Comparison of ENCODE assay signal across 9 cellular contexts in the genomic region with DNA sequence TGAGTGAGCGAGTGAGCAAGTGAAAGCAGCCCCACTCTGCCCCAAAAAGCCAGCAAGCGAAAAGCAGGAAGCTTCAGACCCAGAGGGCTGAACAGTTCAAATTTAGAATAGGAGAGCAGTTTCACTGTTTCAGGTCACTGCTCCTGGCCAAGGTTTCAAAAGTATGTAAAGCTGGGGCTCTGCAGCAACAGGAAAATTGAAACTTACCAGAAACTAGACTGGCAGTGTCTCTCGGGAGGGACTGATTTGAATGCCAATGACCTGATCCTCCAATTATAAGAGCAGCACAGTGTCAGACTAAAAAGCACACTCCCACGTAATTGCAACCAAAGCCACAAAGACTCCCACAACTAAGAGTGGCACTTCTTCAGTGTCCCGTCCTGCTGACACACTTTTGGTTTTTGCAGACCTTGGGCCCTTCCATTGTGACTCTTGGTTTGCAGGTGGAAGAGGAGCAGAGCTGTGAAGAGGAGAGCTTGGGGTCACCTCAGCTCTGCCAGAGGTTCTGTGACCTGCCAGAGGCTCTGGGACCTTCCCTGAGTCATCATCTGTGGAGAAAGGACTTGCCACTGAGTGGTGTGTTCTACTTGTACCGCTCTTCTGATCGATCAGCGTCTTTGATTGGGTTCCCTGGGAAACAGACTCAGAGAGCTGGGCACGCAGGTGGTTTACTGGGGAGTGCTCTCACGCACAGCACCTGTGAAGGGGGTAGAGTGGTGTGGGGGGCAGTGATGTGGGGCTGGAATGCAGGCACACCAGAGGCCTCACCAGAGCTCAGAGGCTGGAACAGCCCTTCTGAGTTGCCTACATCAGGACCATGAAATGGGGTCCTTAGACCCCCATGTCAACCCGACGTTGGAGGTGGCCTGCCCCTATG. TPM values are rescaled to one million over a fixed set of nuclear protein-coding genes. Genes with fewer than 3 reads are reported as not detected.
DNase-seq lines count a peak whose midpoint lies in the region; ATAC-seq and TF ChIP-seq lines count a peak whose summit lies in the region.
"Had no signal": no experiment of that assay in that cellular context is flagged by ENCODE, and none has a peak within 500 bp of the region (broad histone marks: within the 10 kb centered on the region; RNA-seq: fewer than 3 reads in every experiment).

No MANE protein-coding gene starts in this region.

- H3K9me3 ChIP-seq in OCI-LY1 (ENCODE audit: low read length) (no peaks in the 10 kb centered on the region), vagina (no peaks in the 10 kb centered on the region)

- H3K9me2 ChIP-seq in OCI-LY1 (ENCODE audit: low read depth, low read length): no peaks in the 10 kb centered on the region

- H4K20me1 ChIP-seq in OCI-LY1 (ENCODE audit: insufficient read depth, low read length): no peaks in the 10 kb centered on the region

- peak overlapping the region; percentile 45 for H3K4me3 ChIP-seq in OCI-LY1 (ENCODE audit: low read depth, low read length, poor library complexity, severe bottlenecking)
- H3K4me3 ChIP-seq in vagina: no peak overlapping the region

- peaks cover 3% of the 10 kb centered on the region for H3K4me1 Mint-ChIP-seq in stimulated activated effector memory CD8-positive, alpha-beta T cell treated with anti-CD3 and anti-CD28 coated beads, Interleukin-12 subunit alpha, Interleukin-12 subunit beta, amount 100 ng/mL, for 72 hours

- DNase-seq in activated naive CD4-positive, alpha-beta T cell treated with Interleukin-2 at 50 U/mL for 16 hours: peak; percentile 32
- no peak for DNase-seq in activated naive CD4-positive, alpha-beta T cell (lab: John Stamatoyannopoulos, UW)
- peak; percentile 20 to 73 for DNase-seq in stimulated activated effector memory CD8-positive, alpha-beta T cell treated with anti-CD3 and anti-CD28 coated beads, Interleukin-12 subunit alpha, Interleukin-12 subunit beta, amount 100 ng/mL, for 72 hours (ENCODE audit: low spot score in 2 of 2)
- DNase-seq in NCI-H2029 treated with DMSO at 0.1 percent for 48 hours (lab: John Stamatoyannopoulos, UW) (no peak), vagina (ENCODE audit: extremely low spot score in 2 of 2) (no peak)
- DNase-seq: small intestine had no signal

- no peak overlapping the region for H3K27ac Mint-ChIP-seq in stimulated activated effector memory CD8-positive, alpha-beta T cell treated with anti-CD3 and anti-CD28 coated beads, Interleukin-12 subunit alpha, Interleukin-12 subunit beta, amount 100 ng/mL, for 72 hours

- ATAC-seq in HG02884 (IDR thresholded peaks at IDR 0.05; ENCODE audit: unreplicated experiment) (peak; percentile 85), esophagus mucosa (no peak)
- ATAC-seq in stimulated activated effector memory CD8-positive, alpha-beta T cell treated with anti-CD3 and anti-CD28 coated beads, Interleukin-12 subunit alpha, Interleukin-12 subunit beta, amount 100 ng/mL, for 72 hours: peak; percentile 94

- no peak overlapping the region for H3K4me3 Mint-ChIP-seq in stimulated activated effector memory CD8-positive, alpha-beta T cell treated with anti-CD3 and anti-CD28 coated beads, Interleukin-12 subunit alpha, Interleukin-12 subunit beta, amount 100 ng/mL, for 72 hours

- H3K4me1 ChIP-seq in OCI-LY1 (ENCODE audit: insufficient read depth, low read length, severe bottlenecking): peaks cover 45% of the 10 kb centered on the region
- no peaks in the 10 kb centered on the region for H3K4me1 ChIP-seq in vagina

- TF ChIP-seq CTCF in OCI-LY1 (IDR thresholded peaks at IDR 0.05; ENCODE audit: low read length) (no peak), vagina (IDR thresholded peaks at IDR 0.05) (no peak)

- intact Hi-C loops in vagina (cut with DNase I): loop anchor here (10.0 kb wide), 1 partner anchor 304 kb away; no protein-coding TSS in a partner anchor

- no peaks in the 10 kb centered on the region for H3K79me2 ChIP-seq in OCI-LY1 (ENCODE audit: insufficient read depth, low read length)

- H3K27ac ChIP-seq in OCI-LY1 (ENCODE audit: low read depth, low read length, poor library complexity, severe bottlenecking) (peak overlapping the region; percentile 98), vagina (no peak overlapping the region)

- no peaks in the 10 kb centered on the region for H3K27me3 ChIP-seq in OCI-LY1 (ENCODE audit: insufficient read depth, low read length)
- no peaks in the 10 kb centered on the region for H3K27me3 ChIP-seq in vagina

- H3K9ac ChIP-seq in OCI-LY1 (ENCODE audit: low read length): peak overlapping the region; percentile 67

- H3K9me3 Mint-ChIP-seq in stimulated activated effector memory CD8-positive, alpha-beta T cell treated with anti-CD3 and anti-CD28 coated beads, Interleukin-12 subunit alpha, Interleukin-12 subunit beta, amount 100 ng/mL, for 72 hours: peaks cover 7% of the 10 kb centered on the region

- H3K4me2 ChIP-seq in OCI-LY1 (ENCODE audit: low read length): peak overlapping the region; percentile 66

- TF ChIP-seq POLR2A in vagina (IDR thresholded peaks at IDR 0.05): no peak

- H3K36me3 ChIP-seq in OCI-LY1 (ENCODE audit: insufficient read depth, low read length) (no peaks in the 10 kb centered on the region; the same call in 1 of the 2 replicates), vagina (no peaks in the 10 kb centered on the region)

- H2AFZ ChIP-seq in OCI-LY1 (ENCODE audit: low read length): no peak overlapping the region

- H3K36me3 Mint-ChIP-seq in stimulated activated effector memory CD8-positive, alpha-beta T cell treated with anti-CD3 and anti-CD28 coated beads, Interleukin-12 subunit alpha, Interleukin-12 subunit beta, amount 100 ng/mL, for 72 hours: no peaks in the 10 kb centered on the region

- no peaks in the 10 kb centered on the region; the same call in 1 of the 2 replicates for H3F3A ChIP-seq in OCI-LY1 (ENCODE audit: insufficient read depth, low read length)

RNA-seq across cellular contexts. Expression of a gene that starts 52.7 kb away (rescaled TPM):
- total RNA-seq in esophagus mucosa (2.9 TPM), vagina (51.1 TPM)

Comparison
In these comparisons a context has a peak if more than half of its experiments do, and no peak if none do; other contexts are left out.
1. DNase-seq: peak in activated naive CD4-positive, alpha-beta T cell treated with Interleukin-2 at 50 U/mL for 16 hours (single experiment) and stimulated activated effector memory CD8-positive, alpha-beta T cell treated with anti-CD3 and anti-CD28 coated beads, Interleukin-12 subunit alpha, Interleukin-12 subunit beta, amount 100 ng/mL, for 72 hours (2 of 2); none in activated naive CD4-positive, alpha-beta T cell (0 of 4), NCI-H2029 treated with DMSO at 0.1 percent for 48 hours (single experiment) and vagina (0 of 2).
2. RNA of a gene that starts 52.7 kb away (total RNA-seq): 51.1 TPM in vagina (single experiment); 2.9 TPM in esophagus mucosa (single experiment); every median in the first group is over 10 times any median in the second.